In the genomic region with DNA sequence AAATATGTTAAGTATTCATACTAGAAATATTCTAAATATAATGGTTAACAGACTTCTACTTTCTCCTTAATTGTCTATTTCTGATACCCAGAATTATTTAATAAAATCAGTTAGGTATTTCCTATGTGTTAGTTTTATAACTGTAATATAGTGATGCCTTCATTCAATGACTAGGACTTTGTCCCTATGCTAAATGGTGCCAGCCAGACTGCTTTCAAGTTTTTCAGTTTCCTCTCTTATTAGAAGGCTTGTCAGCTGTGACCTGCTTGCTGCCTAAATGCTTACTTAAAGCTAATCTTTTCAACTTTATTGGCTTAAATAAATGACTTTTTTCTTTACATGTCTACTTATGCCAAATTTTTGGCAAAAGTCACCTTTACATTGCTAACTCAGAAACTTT, we compare ENCODE assay signal across 18 cellular contexts. TPM values are rescaled to one million over a fixed set of nuclear protein-coding genes. Genes with fewer than 3 reads are reported as not detected.
A peak's percentile ranks its signal among the peaks of the same experiment; 100 is the strongest.
DNase-seq lines count a peak whose midpoint lies in the region; ATAC-seq and FAIRE-seq lines count a peak whose summit lies in the region.
"Had no signal": no experiment of that assay in that cellular context is flagged by ENCODE, and none has a peak within 500 bp of the region (broad histone marks: within the 10 kb centered on the region; RNA-seq: fewer than 3 reads in every experiment).

No MANE protein-coding gene starts in this region.

- peak; percentile 25 for FAIRE-seq in G401.6 (lab: Jason Lieb, UNC)
- FAIRE-seq in TTC549 (lab: Jason Lieb, UNC), result peak; percentile 26
- peak; percentile 41 for FAIRE-seq in small intestine (lab: Jason Lieb, UNC)
- FAIRE-seq: H54 had no signal

- no peaks in the 10 kb centered on the region for H3K4me1 ChIP-seq in small intestine (ENCODE audit: control insufficient read depth in 2 of 2, insufficient read depth in 1 of 2, low read depth in 1 of 2, low read length in 1 of 2)
- H3K4me1 ChIP-seq: BE2C had no signal

- no peak overlapping the region for H3K27ac ChIP-seq in small intestine (ENCODE audit: low read depth in 1 of 2, low read length in 1 of 2)
- H3K27ac ChIP-seq: C4-2B, GM23248 had no signal

- H3K9me3 ChIP-seq in small intestine (ENCODE audit: control insufficient read depth, low read depth) (no peaks in the 10 kb centered on the region), MG63 (no peaks in the 10 kb centered on the region)
- H3K9me3 ChIP-seq: BE2C had no signal

- H3K36me3 ChIP-seq in small intestine (ENCODE audit: control insufficient read depth in 2 of 2, insufficient read depth in 2 of 2, low read length in 2 of 2), result peaks cover 0 to 2% of the 10 kb centered on the region in 2 donors
- H3K36me3 ChIP-seq in MG63, result no peaks in the 10 kb centered on the region
- H3K36me3 ChIP-seq: BE2C had no signal

- peak; percentile 39 to 49 for DNase-seq in left colon
- DNase-seq in small intestine, result peak; percentile 72
- DNase-seq in MG63, result no peak
- DNase-seq: BE2C; CD4-positive, alpha-beta memory T cell; DMS153; DMS79 treated with DMSO at 0.1 percent for 48 hours; EL; GF-D8; GM23248 had no signal

- ATAC-seq in left colon, result peak; percentile 98
- no peak for ATAC-seq in HG03354 (IDR thresholded peaks at IDR 0.05; ENCODE audit: poor library complexity, severe bottlenecking, unreplicated experiment)
- ATAC-seq in GM21381 (IDR thresholded peaks at IDR 0.05; ENCODE audit: unreplicated experiment), result no peak
- no peak for ATAC-seq in HG03097 (IDR thresholded peaks at IDR 0.05; ENCODE audit: low FRiP score, unreplicated experiment)
- ATAC-seq: HCT116 had no signal

- H3K4me3 ChIP-seq in small intestine (ENCODE audit: low read depth in 1 of 2, low read length in 2 of 2), result no peak overlapping the region
- no peak overlapping the region for H3K4me3 ChIP-seq in MG63
- H3K4me3 ChIP-seq: GM23248 had no signal

- no peaks in the 10 kb centered on the region for H3K27me3 ChIP-seq in small intestine (ENCODE audit: control insufficient read depth in 2 of 2, insufficient read depth in 2 of 2, low read length in 2 of 2)
- no peaks in the 10 kb centered on the region for H3K27me3 ChIP-seq in MG63
- H3K27me3 ChIP-seq: BE2C had no signal

- intact Hi-C loops in left colon (cut with DNase I, micrococcal nuclease), result no loop called here

RNA-seq across cellular contexts. Expression of gene BAZ2B, which starts 30.7 kb away (rescaled TPM):
- 10 to 100 TPM; 53.6 to 64.1 TPM for total RNA-seq in left colon
- 10 to 100 TPM; 12.2 to 16.3 (median 15.7) TPM for polyA plus RNA-seq in small intestine
- 2.1 and 12.2 TPM in 2 replicates for total RNA-seq in MG63 (2014; rRNA removed; shearing (Covaris generic); ENCODE audit: low replicate concordance)
